ENCODE assay signal across 14 cellular contexts in genomic region chr6:138833819-138834539, GRCh38. TPM values are rescaled to one million over a fixed set of nuclear protein-coding genes. Genes with fewer than 3 reads are reported as not detected.
DNase-seq lines count a peak whose midpoint lies in the region; ATAC-seq, FAIRE-seq and TF ChIP-seq lines count a peak whose summit lies in the region.
"Had no signal": no experiment of that assay in that cellular context is flagged by ENCODE, and none has a peak within 500 bp of the region (broad histone marks: within the 10 kb centered on the region; RNA-seq: fewer than 3 reads in every experiment).

No MANE protein-coding gene starts in this region.

- H3K4me2 ChIP-seq in K562 (ENCODE audit: insufficient read depth, low read length) = no peak overlapping the region

- no peak overlapping the region for H3K4me3 ChIP-seq in K562
- H3K4me3 ChIP-seq in CD8-positive, alpha-beta memory T cell (ENCODE audit: low read length) = no peak overlapping the region
- H3K4me3 ChIP-seq: adrenal gland had no signal

- ATAC-seq in K562 = no peak
- ATAC-seq in foreskin keratinocyte = no peak
- ATAC-seq: naive thymus-derived CD8-positive, alpha-beta T cell had no signal

- H3K4me1 ChIP-seq in K562 (replicated peaks in 1 of 2; ENCODE audit: control insufficient read depth in 2 of 2, insufficient read depth in 2 of 2, low read length in 2 of 2) = no peaks in the 10 kb centered on the region
- H3K4me1 ChIP-seq in CD8-positive, alpha-beta memory T cell (ENCODE audit: insufficient read depth, low read length) = no peaks in the 10 kb centered on the region
- no peaks in the 10 kb centered on the region for H3K4me1 ChIP-seq in foreskin keratinocyte
- H3K4me1 ChIP-seq: adrenal gland had no signal

- H3K4me3 Mint-ChIP-seq in CD8-positive, alpha-beta memory T cell = no peak overlapping the region
- H3K4me3 Mint-ChIP-seq: naive thymus-derived CD8-positive, alpha-beta T cell had no signal

- no peaks in the 10 kb centered on the region for H3K79me2 ChIP-seq in K562 (ENCODE audit: control insufficient read depth, insufficient read depth, low read length)

- no peak for TF ChIP-seq EP300 in K562 (IDR thresholded peaks at IDR 0.05; ENCODE audit: low read length)

- H3K27ac Mint-ChIP-seq in CD8-positive, alpha-beta memory T cell = no peak overlapping the region
- H3K27ac Mint-ChIP-seq: naive thymus-derived CD8-positive, alpha-beta T cell had no signal

- CTCF ChIA-PET in K562 (lab: Yijun Ruan, JAX; ENCODE audit: low intra/inter-chr PET ratio) = no interaction called here
- CTCF ChIA-PET in CD8-positive, alpha-beta memory T cell (lab: Charles Lee) = interaction anchor here (1.1 kb wide), 1 partner anchor 154 kb away, joined by 3 read pairs; the partner anchor contains the start of gene REPS1

- H3K27me3 ChIP-seq in K562 (ENCODE audit: control insufficient read depth in 2 of 2, insufficient read depth in 2 of 2, low read length in 2 of 2) (peaks cover 27 to 42% of the 10 kb centered on the region in 2 experiments), foreskin keratinocyte (no peaks in the 10 kb centered on the region)
- no peaks in the 10 kb centered on the region for H3K27me3 ChIP-seq in CD8-positive, alpha-beta memory T cell (ENCODE audit: insufficient read depth, low read length, poor library complexity, severe bottlenecking)
- H3K27me3 ChIP-seq: adrenal gland had no signal

- H3K9me3 ChIP-seq in K562 (replicated peaks; ENCODE audit: control insufficient read depth, insufficient read depth, low read depth, low read length) = no peaks in the 10 kb centered on the region
- H3K9me3 ChIP-seq in CD8-positive, alpha-beta memory T cell (ENCODE audit: low read length) = no peaks in the 10 kb centered on the region
- H3K9me3 ChIP-seq: adrenal gland had no signal

- no peak for TF ChIP-seq RAD21 in K562 (CRISPR knock-in tag; conservative IDR thresholded peaks at IDR 0.05 in 1 of 2, IDR thresholded peaks at IDR 0.05 in 1 of 2)

- no peaks in the 10 kb centered on the region for H3K4me1 Mint-ChIP-seq in CD8-positive, alpha-beta memory T cell
- H3K4me1 Mint-ChIP-seq: naive thymus-derived CD8-positive, alpha-beta T cell had no signal

- H3K36me3 ChIP-seq in K562 (ENCODE audit: control insufficient read depth, insufficient read depth, low read length) = no peaks in the 10 kb centered on the region
- H3K36me3 ChIP-seq in CD8-positive, alpha-beta memory T cell (ENCODE audit: insufficient read depth, low read length) = no peaks in the 10 kb centered on the region
- H3K36me3 ChIP-seq: adrenal gland had no signal

- TF ChIP-seq POLR2A in K562 (conservative IDR thresholded peaks at IDR 0.05) = no peak

- TF ChIP-seq CTCF in K562 (IDR thresholded peaks at IDR 0.05 in 2 of 3, conservative IDR thresholded peaks at IDR 0.05 in 1 of 3; ENCODE audit: insufficient read depth in 2 of 3, low read depth in 1 of 3, low read length in 3 of 3) (no peak), foreskin keratinocyte (conservative IDR thresholded peaks at IDR 0.05) (no peak)

- no peak for FAIRE-seq in K562 (lab: Jason Lieb, UNC)

- in situ Hi-C loops in K562 (cut with MboI) = no loop called here

- peaks cover 0 to 2% (median 0%) of the 10 kb centered on the region in 5 donors for H3K9me3 Mint-ChIP-seq in CD8-positive, alpha-beta memory T cell
- H3K9me3 Mint-ChIP-seq: naive thymus-derived CD8-positive, alpha-beta T cell had no signal

- H3K36me3 Mint-ChIP-seq in CD8-positive, alpha-beta memory T cell = peaks cover 0 to 2% (median 0%) of the 10 kb centered on the region in 3 donors
- H3K36me3 Mint-ChIP-seq: naive thymus-derived CD8-positive, alpha-beta T cell had no signal

- H4K20me1 ChIP-seq in K562 (replicated peaks; ENCODE audit: control insufficient read depth, insufficient read depth, low read length) = no peaks in the 10 kb centered on the region

- DNase-seq in DMS79 treated with DMSO at 0.1 percent for 48 hours (lab: John Stamatoyannopoulos, UW) (peak; percentile 98), NCI-H2081 treated with DMSO at 0.1 percent for 48 hours (lab: John Stamatoyannopoulos, UW) (peak; percentile 50), K562 (ENCODE audit: extremely low read depth in 1 of 4, low spot score in 3 of 4) (no peak), medulla oblongata (ENCODE audit: extremely low spot score) (peak; percentile 27), foreskin keratinocyte (no peak), T1000 (lab: John Stamatoyannopoulos, UW) (no peak)
- no peak for DNase-seq in CD8-positive, alpha-beta memory T cell
- DNase-seq in stimulated activated CD4-positive, alpha-beta T cell treated with anti-CD3 and anti-CD28 coated beads, Interleukin-4, amount 100 ng/mL, for 1 hour = no peak
- DNase-seq: activated T-cell treated with anti-CD3 and anti-CD28 coated beads for 4 hours; naive thymus-derived CD8-positive, alpha-beta T cell; NCI-H187; stimulated activated CD4-positive, alpha-beta T cell treated with anti-CD3 and anti-CD28 coated beads, Interleukin-12 subunit alpha, Interleukin-12 subunit beta, amount 100 ng/mL, for 4 hours had no signal

- no peak overlapping the region for H3K9ac ChIP-seq in K562 (ENCODE audit: insufficient read depth in 1 of 2, low read depth in 2 of 2, low read length in 2 of 2)

- intact Hi-C loops in K562 (cut with micrococcal nuclease) = no loop called here

- 9% methylated on average over 4 of the region's 4 CpGs for WGBS in K562 (ENCODE audit: insufficient coverage, low coverage, missing lambda C conversion rate)

- no peaks in the 10 kb centered on the region for H3K9me1 ChIP-seq in K562 (ENCODE audit: control insufficient read depth, insufficient read depth, low read length)

- H3K27ac ChIP-seq in K562 (ENCODE audit: extremely low read depth, low read depth, low read length) = no peak overlapping the region
- H3K27ac ChIP-seq in CD8-positive, alpha-beta memory T cell (ENCODE audit: low read depth, low read length) = no peak overlapping the region
- H3K27ac ChIP-seq in foreskin keratinocyte = no peak overlapping the region
- H3K27ac ChIP-seq: adrenal gland had no signal

- no peaks in the 10 kb centered on the region for H3K27me3 Mint-ChIP-seq in CD8-positive, alpha-beta memory T cell
- H3K27me3 Mint-ChIP-seq: naive thymus-derived CD8-positive, alpha-beta T cell had no signal

- no TSS peak for BruUV-seq in K562 (replicated peaks; lab: Mats Ljungman, UMichigan)

- H2AFZ ChIP-seq in K562 (ENCODE audit: low read depth, low read length) = no peak overlapping the region

- POLR2A ChIA-PET in K562 (lab: Yijun Ruan, JAX) = no interaction called here
- POLR2A ChIA-PET in CD8-positive, alpha-beta memory T cell (lab: Charles Lee) = no interaction called here

TF ChIP-seq in K562, 482 proteins besides CTCF, POLR2A, EP300 and RAD21:
- TF ChIP-seq NEUROD1 (IDR thresholded peaks at IDR 0.05; ENCODE audit: borderline replicate concordance, low read depth, low read length, partially characterized antibody) (no peak), FOXJ2 (tag; IDR thresholded peaks at IDR 0.05) (0 out of 2 replicates have a peak, but pooled peaks have one; percentile 28), HDAC6 (IDR thresholded peaks at IDR 0.05; ENCODE audit: low read depth, low read length) (no peak), FOXA3 (CRISPR knock-in tag; conservative IDR thresholded peaks at IDR 0.05 in 1 of 2, IDR thresholded peaks at IDR 0.05 in 1 of 2) (no peak), ZNF316 (IDR thresholded peaks at IDR 0.05) (peak; percentile 73), TFAM (CRISPR knock-in tag; conservative IDR thresholded peaks at IDR 0.05) (no peak)
- TF ChIP-seq, protein P1, sequence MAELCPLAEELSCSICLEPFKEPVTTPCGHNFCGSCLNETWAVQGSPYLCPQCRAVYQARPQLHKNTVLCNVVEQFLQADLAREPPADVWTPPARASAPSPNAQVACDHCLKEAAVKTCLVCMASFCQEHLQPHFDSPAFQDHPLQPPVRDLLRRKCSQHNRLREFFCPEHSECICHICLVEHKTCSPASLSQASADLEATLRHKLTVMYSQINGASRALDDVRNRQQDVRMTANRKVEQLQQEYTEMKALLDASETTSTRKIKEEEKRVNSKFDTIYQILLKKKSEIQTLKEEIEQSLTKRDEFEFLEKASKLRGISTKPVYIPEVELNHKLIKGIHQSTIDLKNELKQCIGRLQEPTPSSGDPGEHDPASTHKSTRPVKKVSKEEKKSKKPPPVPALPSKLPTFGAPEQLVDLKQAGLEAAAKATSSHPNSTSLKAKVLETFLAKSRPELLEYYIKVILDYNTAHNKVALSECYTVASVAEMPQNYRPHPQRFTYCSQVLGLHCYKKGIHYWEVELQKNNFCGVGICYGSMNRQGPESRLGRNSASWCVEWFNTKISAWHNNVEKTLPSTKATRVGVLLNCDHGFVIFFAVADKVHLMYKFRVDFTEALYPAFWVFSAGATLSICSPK (IDR thresholded peaks at IDR 0.05; ENCODE audit: borderline replicate concordance) = no peak

RNA-seq across cellular contexts. Expression of gene ECT2L, which starts 38.1 kb away (rescaled TPM):
- not detected in 2 replicates for total RNA-seq in K562 (2011; cell fraction: chromatin; rRNA removed; ENCODE audit: low replicate concordance)
- not detected in 2 replicates for total RNA-seq in K562 (2011; cell fraction: nucleolus; rRNA removed)
- not detected in 2 replicates for total RNA-seq in K562 (2011; cell fraction: nucleoplasm; rRNA removed)
- total RNA-seq in K562 (2014; rRNA removed) = not detected in 2 replicates
- not detected in 2 replicates for total RNA-seq in K562 (2014; rRNA removed; fragmentation: Illumina TruSeq; extraction: Trizol)
- not detected in 2 replicates for total RNA-seq in K562 (2015; rRNA removed; fragmentation: Illumina TruSeq; extraction: Trizol)
- total RNA-seq in K562 (2021) = not detected in 2 replicates
- polyA plus RNA-seq in K562 (2011; rRNA removed) = not detected in 2 replicates
- not detected in 2 replicates for polyA plus RNA-seq in K562 (2011; cell fraction: cytosol; rRNA removed)
- not detected in 2 replicates for polyA plus RNA-seq in K562 (2011; cell fraction: nucleus; rRNA removed)
- 0.01 and 0.08 TPM in 2 replicates for polyA plus RNA-seq in K562 (2012)
- not detected in 2 replicates for polyA plus RNA-seq in K562 (2014; fragmentation: Illumina TruSeq; extraction: Trizol)
- under 1 TPM; 0.03 to 0.04 TPM for polyA plus RNA-seq in K562 (2014; fragmentation: Nextera tagmentation; extraction: Ambion mirVana)
- polyA plus RNA-seq in K562 (2014; rRNA removed) = not detected in 2 replicates
- not detected in 2 replicates for polyA minus RNA-seq in K562 (2011; rRNA and poly(A)+ RNA removed)
- polyA minus RNA-seq in K562 (2011; cell fraction: cytosol; rRNA and poly(A)+ RNA removed) = not detected in 2 replicates
- not detected in 2 replicates for polyA minus RNA-seq in K562 (2011; cell fraction: nucleus; rRNA and poly(A)+ RNA removed)
- total RNA-seq in CD8-positive, alpha-beta memory T cell = not detected
- polyA plus RNA-seq in CD8-positive, alpha-beta memory T cell = 0.09 TPM
- total RNA-seq in foreskin keratinocyte = not detected in 2 replicates
- polyA plus RNA-seq in foreskin keratinocyte = not detected in 2 replicates
- polyA plus RNA-seq: BJ had no signal

Comparison
In these comparisons a context has a peak if more than half of its experiments do, and no peak if none do; other contexts are left out.
1. DNase-seq: peak in DMS79 treated with DMSO at 0.1 percent for 48 hours (single experiment), NCI-H2081 treated with DMSO at 0.1 percent for 48 hours (single experiment) and medulla oblongata (single experiment); none in K562 (0 of 4), CD8-positive, alpha-beta memory T cell (0 of 5), stimulated activated CD4-positive, alpha-beta T cell treated with anti-CD3 and anti-CD28 coated beads, Interleukin-4, amount 100 ng/mL, for 1 hour (single experiment), foreskin keratinocyte (0 of 2) and T1000 (single experiment).